In genomic region chr10:72283131-72283530, GRCh38 we compare ENCODE assay signal across 30 cellular contexts.
"Had no signal": no experiment of that assay in that cellular context is flagged by ENCODE, and none has a peak within 500 bp of the region (broad histone marks: within the 10 kb centered on the region; RNA-seq: fewer than 3 reads in every experiment).

No MANE protein-coding gene starts in this region.

- ATAC-seq: activated CD8-positive, alpha-beta T cell treated with anti-CD3 and anti-CD28 coated beads for 36 hours; activated naive CD8-positive, alpha-beta T cell treated with anti-CD3 and anti-CD28 coated beads, Interleukin-2, amount 50 U/mL, for 24 hours; PC-3; Right ventricle myocardium inferior; SK-N-SH treated with all-trans-retinoic acid at 6 μM for 48 hours had no signal

- H3K4me3 ChIP-seq: colonic mucosa had no signal

- H3K27ac ChIP-seq: brain microvascular endothelial cell, colonic mucosa, VCaP had no signal

- DNase-seq: activated B cell treated with CpG ODN at 0.5 μM for 24 hours; activated CD4-positive, alpha-beta T cell treated with anti-CD3 and anti-CD28 coated beads, Interleukin-2, amount 10 ng/mL, durations not matched to agents 24 days and 14 days; activated CD4-positive, alpha-beta T cell treated with anti-CD3 and anti-CD28 coated beads, Interleukin-2, amount 50 U/mL, for 4 hours; activated CD4-positive, CD25-positive, alpha-beta regulatory T cell treated with anti-CD3 and anti-CD28 coated beads, Interleukin-2, amount 50 U/mL, for 72 hours; activated CD8-positive, alpha-beta T cell treated with anti-CD3 and anti-CD28 coated beads for 36 hours; activated naive CD4-positive, alpha-beta T cell treated with anti-CD3 and anti-CD28 coated beads, Interleukin-2, amount 10 ng/mL, durations not matched to agents 7 days and 5 days; activated naive CD8-positive, alpha-beta T cell treated with anti-CD3 and anti-CD28 coated beads, Interleukin-2, amount 50 U/mL, for 24 hours; activated T-cell treated with anti-CD3 and anti-CD28 coated beads, Interleukin-2, amount 50 U/mL, for 24 hours; anterior cingulate cortex; brain microvascular endothelial cell; central memory CD4-positive, alpha-beta T cell; colonic mucosa; MM.1S; NCI-H1092; NCI-H1436 treated with DMSO at 0.1 percent for 48 hours; NCI-H1694 treated with DMSO at 0.1 percent for 48 hours; NCI-H2029; NCI-H345; NCI-H524 treated with DMSO at 0.1 percent for 48 hours; PC-3; SIG-M5; T-helper 1 cell; T-helper 2 cell; T-helper 9 cell had no signal

- H3K9me3 Mint-ChIP-seq: activated B cell treated with CpG ODN at 0.5 μM for 24 hours; activated CD4-positive, alpha-beta T cell treated with anti-CD3 and anti-CD28 coated beads, Interleukin-2, amount 10 ng/mL, durations not matched to agents 24 days and 14 days; activated naive CD4-positive, alpha-beta T cell treated with anti-CD3 and anti-CD28 coated beads, Interleukin-2, amount 10 ng/mL, durations not matched to agents 7 days and 5 days; activated naive CD8-positive, alpha-beta T cell treated with anti-CD3 and anti-CD28 coated beads, Interleukin-2, amount 50 U/mL, for 24 hours; activated T-cell treated with anti-CD3 and anti-CD28 coated beads, Interleukin-2, amount 50 U/mL, for 24 hours; activated T-helper 1 cell treated with anti-CD3 and anti-CD28 coated beads, Interleukin-12 subunit alpha, Interleukin-12 subunit beta, Interleukin-2, Interleukin-4 antibody, amounts not matched to agents 30 ng/mL and 10 ng/mL and 1 ng/mL, durations not matched to agents 14 hours and 24 hours and 36 hours had no signal

- H3K4me1 ChIP-seq: colonic mucosa had no signal

- H3K27me3 Mint-ChIP-seq: activated B cell treated with CpG ODN at 0.5 μM for 24 hours; activated CD4-positive, alpha-beta T cell treated with anti-CD3 and anti-CD28 coated beads, Interleukin-2, amount 10 ng/mL, durations not matched to agents 24 days and 14 days; activated CD8-positive, alpha-beta T cell treated with anti-CD3 and anti-CD28 coated beads for 36 hours; activated naive CD4-positive, alpha-beta T cell treated with anti-CD3 and anti-CD28 coated beads, Interleukin-2, amount 10 ng/mL, durations not matched to agents 7 days and 5 days; activated naive CD8-positive, alpha-beta T cell; activated naive CD8-positive, alpha-beta T cell treated with anti-CD3 and anti-CD28 coated beads, Interleukin-2, amount 50 U/mL, for 24 hours; activated T-cell treated with anti-CD3 and anti-CD28 coated beads, Interleukin-2, amount 50 U/mL, for 24 hours had no signal

- H3K9me3 ChIP-seq: colonic mucosa had no signal

- FAIRE-seq: RCC 7860 had no signal

- H3K4me3 Mint-ChIP-seq: activated B cell treated with CpG ODN at 0.5 μM for 24 hours; activated CD4-positive, alpha-beta T cell treated with anti-CD3 and anti-CD28 coated beads, Interleukin-2, amount 10 ng/mL, durations not matched to agents 24 days and 14 days; activated CD8-positive, alpha-beta T cell treated with anti-CD3 and anti-CD28 coated beads for 36 hours; activated naive CD4-positive, alpha-beta T cell treated with anti-CD3 and anti-CD28 coated beads, Interleukin-2, amount 10 ng/mL, durations not matched to agents 7 days and 5 days; activated naive CD8-positive, alpha-beta T cell; activated naive CD8-positive, alpha-beta T cell treated with anti-CD3 and anti-CD28 coated beads, Interleukin-2, amount 50 U/mL, for 24 hours; activated T-cell treated with anti-CD3 and anti-CD28 coated beads, Interleukin-2, amount 50 U/mL, for 24 hours; activated T-helper 1 cell treated with anti-CD3 and anti-CD28 coated beads, Interleukin-12 subunit alpha, Interleukin-12 subunit beta, Interleukin-2, Interleukin-4 antibody, amounts not matched to agents 30 ng/mL and 10 ng/mL and 1 ng/mL, durations not matched to agents 14 hours and 24 hours and 36 hours had no signal

- H3K36me3 ChIP-seq: brain microvascular endothelial cell, colonic mucosa had no signal

- H3K27me3 ChIP-seq: brain microvascular endothelial cell, colonic mucosa had no signal

- H3K27ac Mint-ChIP-seq: activated B cell treated with CpG ODN at 0.5 μM for 24 hours; activated CD4-positive, alpha-beta T cell treated with anti-CD3 and anti-CD28 coated beads, Interleukin-2, amount 10 ng/mL, durations not matched to agents 24 days and 14 days; activated CD8-positive, alpha-beta T cell treated with anti-CD3 and anti-CD28 coated beads for 36 hours; activated naive CD4-positive, alpha-beta T cell treated with anti-CD3 and anti-CD28 coated beads, Interleukin-2, amount 10 ng/mL, durations not matched to agents 7 days and 5 days; activated naive CD8-positive, alpha-beta T cell; activated naive CD8-positive, alpha-beta T cell treated with anti-CD3 and anti-CD28 coated beads, Interleukin-2, amount 50 U/mL, for 24 hours; activated T-cell treated with anti-CD3 and anti-CD28 coated beads, Interleukin-2, amount 50 U/mL, for 24 hours; activated T-helper 1 cell treated with anti-CD3 and anti-CD28 coated beads, Interleukin-12 subunit alpha, Interleukin-12 subunit beta, Interleukin-2, Interleukin-4 antibody, amounts not matched to agents 30 ng/mL and 10 ng/mL and 1 ng/mL, durations not matched to agents 14 hours and 24 hours and 36 hours had no signal
